27 cellular contexts compared by ENCODE assay signal in the genomic region with DNA sequence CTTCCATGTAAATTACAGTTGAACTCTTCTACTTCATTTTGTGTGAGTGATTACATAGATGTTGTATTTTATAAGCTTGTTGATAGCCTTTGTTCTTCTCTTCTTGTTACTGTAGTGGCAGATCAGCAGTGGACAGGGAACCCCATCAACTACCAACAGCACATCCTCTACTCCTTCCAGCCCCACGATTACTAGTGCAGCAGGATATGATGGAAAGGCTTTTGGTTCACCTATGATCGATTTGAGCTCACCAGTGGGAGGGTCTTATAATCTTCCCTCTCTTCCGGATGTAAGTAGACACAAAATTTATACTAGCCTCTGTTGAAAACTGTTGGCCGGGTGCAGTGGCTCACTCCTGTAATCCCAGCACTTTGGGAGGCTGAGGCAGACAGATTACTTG.
"Had no signal": no experiment of that assay in that cellular context is flagged by ENCODE, and none has a peak within 500 bp of the region (broad histone marks: within the 10 kb centered on the region; RNA-seq: fewer than 3 reads in every experiment).

No MANE protein-coding gene starts in this region.

- FAIRE-seq: endometrium, islet of Langerhans, keratinocyte had no signal

- H3K4me3 Mint-ChIP-seq: dendritic cell treated with granulocyte-macrophage colony-stimulating factor and Interleukin-4, amounts not matched to agents 40 ng/mL and 50 ng/mL, for 4 days; effector memory CD8-positive, alpha-beta T cell; endodermal cell; mesothelial cell of epicardium had no signal

- H3K36me3 ChIP-seq: colonic mucosa had no signal

- H3K27me3 Mint-ChIP-seq: dendritic cell treated with granulocyte-macrophage colony-stimulating factor and Interleukin-4, amounts not matched to agents 40 ng/mL and 50 ng/mL, for 4 days; effector memory CD8-positive, alpha-beta T cell had no signal

- H3K4me3 ChIP-seq: colonic mucosa, esophagus squamous epithelium, gastrocnemius medialis, heart right ventricle, left lung, lower lobe of right lung, mucosa of descending colon had no signal

- ATAC-seq: effector memory CD8-positive, alpha-beta T cell; esophagus mucosa; gastrocnemius medialis; heart right ventricle; left cardiac atrium; left lung; left ventricle myocardium superior; lower lobe of right lung; mucosa of descending colon had no signal

- H3K27ac Mint-ChIP-seq: dendritic cell treated with granulocyte-macrophage colony-stimulating factor and Interleukin-4, amounts not matched to agents 40 ng/mL and 50 ng/mL, for 4 days; effector memory CD8-positive, alpha-beta T cell; endodermal cell; mesothelial cell of epicardium had no signal

- DNase-seq: colonic mucosa; cortex of kidney; effector CD8-positive, alpha-beta T cell; effector memory CD8-positive, alpha-beta T cell; endodermal cell; erythroblast; esophagus squamous epithelium; foreskin fibroblast; foreskin melanocyte; gastrocnemius medialis; glutamatergic neuron; head of caudate nucleus; heart right ventricle; hippocampal formation; left cardiac atrium; left lung; left ventricle myocardium superior; lower lobe of right lung; mesenchymal stem cell; mucosa of descending colon had no signal

- H3K9me3 ChIP-seq: gastrocnemius medialis had no signal

- H3K27ac ChIP-seq: colonic mucosa, epithelial cell of prostate, esophagus squamous epithelium, gastrocnemius medialis, heart right ventricle, left lung, lower lobe of right lung had no signal

- H3K4me1 Mint-ChIP-seq: endodermal cell, mesothelial cell of epicardium had no signal

- H3K27me3 ChIP-seq: colonic mucosa, esophagus squamous epithelium, gastrocnemius medialis, heart right ventricle, left lung had no signal

- H3K4me1 ChIP-seq: colonic mucosa, esophagus squamous epithelium, gastrocnemius medialis, heart right ventricle, left lung, lower lobe of right lung had no signal
